15 cellular contexts compared by ENCODE assay signal in genomic region chr10:94496010-94496409, GRCh38. TPM values are rescaled to one million over a fixed set of nuclear protein-coding genes. Genes with fewer than 3 reads are reported as not detected.
DNase-seq lines count a peak whose midpoint lies in the region; ATAC-seq, FAIRE-seq and TF ChIP-seq lines count a peak whose summit lies in the region.
"Had no signal": no experiment of that assay in that cellular context is flagged by ENCODE, and none has a peak within 500 bp of the region (broad histone marks: within the 10 kb centered on the region; RNA-seq: fewer than 3 reads in every experiment).

No MANE protein-coding gene starts in this region.

- H3K14ac ChIP-seq in neuronal stem cell (ENCODE audit: low read length), result no peak overlapping the region

- H2AK5ac ChIP-seq in neuronal stem cell (ENCODE audit: low read depth, low read length), result no peak overlapping the region

- no peak overlapping the region for H4K91ac ChIP-seq in neuronal stem cell (ENCODE audit: low read depth, low read length, poor library complexity)

- no peak overlapping the region for H2BK12ac ChIP-seq in neuronal stem cell (ENCODE audit: low read length)

- dilution Hi-C loops in endothelial cell of umbilical vein (cut with MboI; ENCODE audit: extremely low pct_ligation_motif_present, low sequenced_read_pairs), result no loop called here

- POLR2A ChIA-PET in GM10248 (lab: Yijun Ruan, JAX) (no interaction called here), endothelial cell of umbilical vein (lab: Charles Lee) (no interaction called here)

- H4K20me1 ChIP-seq in endothelial cell of umbilical vein (replicated peaks; ENCODE audit: control insufficient read depth, extremely low read depth, insufficient read depth, low read length), result no peaks in the 10 kb centered on the region

- H3K9me3 ChIP-seq in endothelial cell of umbilical vein (replicated peaks; ENCODE audit: control insufficient read depth, insufficient read depth, low read length), result no peaks in the 10 kb centered on the region
- no peaks in the 10 kb centered on the region for H3K9me3 ChIP-seq in neuronal stem cell (replicated peaks in 1 of 2; ENCODE audit: control insufficient read depth in 2 of 2, insufficient read depth in 1 of 2, low read depth in 1 of 2, low read length in 2 of 2)
- H3K9me3 ChIP-seq: lower lobe of right lung, tibial artery had no signal

- H3K36me3 ChIP-seq in endothelial cell of umbilical vein (ENCODE audit: control insufficient read depth in 2 of 2, extremely low read depth in 1 of 2, insufficient read depth in 2 of 2, low read length in 2 of 2) (no peaks in the 10 kb centered on the region), neuronal stem cell (replicated peaks in 1 of 2; ENCODE audit: control insufficient read depth in 2 of 2, insufficient read depth in 2 of 2, low read length in 2 of 2) (no peaks in the 10 kb centered on the region)

- no peak overlapping the region for H3K27ac Mint-ChIP-seq in progenitor cell of endocrine pancreas
- H3K27ac Mint-ChIP-seq: activated CD4-positive, alpha-beta T cell treated with anti-CD3 and anti-CD28 coated beads for 36 hours had no signal

- H3K4me3 ChIP-seq in endothelial cell of umbilical vein (replicated peaks in 1 of 3; ENCODE audit: insufficient read depth in 1 of 3, low read depth in 1 of 3, low read length in 3 of 3) (no peak overlapping the region), neuronal stem cell (ENCODE audit: low read length in 2 of 2) (no peak overlapping the region)
- H3K4me3 ChIP-seq: lower lobe of right lung, tibial artery had no signal

- H3K9ac ChIP-seq in endothelial cell of umbilical vein (replicated peaks; ENCODE audit: extremely low read depth, insufficient read depth, low read length) (no peak overlapping the region), neuronal stem cell (ENCODE audit: low read depth, low read length, poor library complexity) (no peak overlapping the region)

- H3K27me3 ChIP-seq in endothelial cell of umbilical vein (ENCODE audit: control insufficient read depth in 2 of 2, insufficient read depth in 2 of 2, low read length in 2 of 2) (no peaks in the 10 kb centered on the region), neuronal stem cell (ENCODE audit: control insufficient read depth in 3 of 3, insufficient read depth in 3 of 3, low read depth in 1 of 3, low read length in 3 of 3) (no peaks in the 10 kb centered on the region)
- H3K27me3 ChIP-seq: tibial artery had no signal

- no peaks in the 10 kb centered on the region for H3K9me1 ChIP-seq in endothelial cell of umbilical vein (replicated peaks; ENCODE audit: control insufficient read depth, extremely low read depth, insufficient read depth, low read length)

- no peak overlapping the region for H2BK5ac ChIP-seq in neuronal stem cell (ENCODE audit: low read length)

- H3K4me1 ChIP-seq in endothelial cell of umbilical vein (ENCODE audit: control insufficient read depth, extremely low read depth, insufficient read depth, low read length), result peaks cover 3% of the 10 kb centered on the region
- H3K4me1 ChIP-seq in neuronal stem cell (ENCODE audit: control insufficient read depth in 2 of 2, insufficient read depth in 1 of 2, low read depth in 1 of 2, low read length in 2 of 2), result no peaks in the 10 kb centered on the region
- H3K4me1 ChIP-seq: lower lobe of right lung had no signal

- H3K4me2 ChIP-seq in endothelial cell of umbilical vein (ENCODE audit: insufficient read depth, low read length) (no peak overlapping the region), neuronal stem cell (ENCODE audit: insufficient read depth, low read length, poor library complexity, severe bottlenecking) (no peak overlapping the region)

- ATAC-seq in GM21390 (IDR thresholded peaks at IDR 0.05; ENCODE audit: unreplicated experiment) (peak; percentile 85), HG03064 (IDR thresholded peaks at IDR 0.05; ENCODE audit: low read depth, unreplicated experiment) (peak; percentile 72)
- ATAC-seq: activated CD4-positive, alpha-beta T cell treated with anti-CD3 and anti-CD28 coated beads for 36 hours; HCT116; lower lobe of right lung had no signal

- H2BK15ac ChIP-seq in neuronal stem cell (ENCODE audit: low read length), result no peak overlapping the region

- no peaks in the 10 kb centered on the region for H3K79me2 ChIP-seq in endothelial cell of umbilical vein (ENCODE audit: control insufficient read depth, insufficient read depth, low read length)

- H3K9me3 Mint-ChIP-seq in progenitor cell of endocrine pancreas (ENCODE audit: low read depth), result no peaks in the 10 kb centered on the region

- H3K18ac ChIP-seq in neuronal stem cell (ENCODE audit: low read length), result no peak overlapping the region

- intact Hi-C loops in endothelial cell of umbilical vein (cut with micrococcal nuclease), result no loop called here

- H3K36me3 Mint-ChIP-seq in progenitor cell of endocrine pancreas (ENCODE audit: insufficient read depth), result no peaks in the 10 kb centered on the region

- H3K27ac ChIP-seq in endothelial cell of umbilical vein (ENCODE audit: insufficient read depth, low read depth, low read length) (no peak overlapping the region), neuronal stem cell (replicated peaks; ENCODE audit: low read length) (no peak overlapping the region)
- H3K27ac ChIP-seq: lower lobe of right lung, tibial artery had no signal

- no peak for FAIRE-seq in endothelial cell of umbilical vein (lab: Jason Lieb, UNC)

- no peak overlapping the region for H3K4ac ChIP-seq in neuronal stem cell (ENCODE audit: low read length)

- TF ChIP-seq POLR2A in endothelial cell of umbilical vein (IDR thresholded peaks at IDR 0.05; ENCODE audit: low read depth, low read length), result no peak

- no peak overlapping the region for H4K8ac ChIP-seq in neuronal stem cell (ENCODE audit: low read depth, low read length)

- no peak overlapping the region for H2BK120ac ChIP-seq in neuronal stem cell (ENCODE audit: low read depth, low read length)

- TF ChIP-seq CTCF in GM10248 (IDR thresholded peaks at IDR 0.05; ENCODE audit: control extremely low read depth, extremely low read depth, low read depth, missing control alignments) (no peak), endothelial cell of umbilical vein (IDR thresholded peaks at IDR 0.05; ENCODE audit: extremely low read depth in 1 of 2, insufficient read depth in 1 of 2, low read depth in 1 of 2, low read length in 2 of 2) (no peak), progenitor cell of endocrine pancreas (IDR thresholded peaks at IDR 0.05; ENCODE audit: unreplicated experiment) (no peak)

- BruUV-seq in endothelial cell of umbilical vein (replicated peaks; lab: Mats Ljungman, UMichigan), result no TSS peak

- WGBS in neuronal stem cell (ENCODE audit: extremely low coverage in 2 of 2, insufficient read length in 2 of 2, insufficient replicate concordance in 1 of 2), 2 donors, result no CpG with 5 or more reads among the region's 4 CpGs

- no peaks in the 10 kb centered on the region for H3K27me3 Mint-ChIP-seq in progenitor cell of endocrine pancreas
- H3K27me3 Mint-ChIP-seq: activated CD4-positive, alpha-beta T cell treated with anti-CD3 and anti-CD28 coated beads for 36 hours had no signal

- H3K4me3 Mint-ChIP-seq in progenitor cell of endocrine pancreas (ENCODE audit: low read depth), result no peak overlapping the region
- H3K4me3 Mint-ChIP-seq: activated CD4-positive, alpha-beta T cell treated with anti-CD3 and anti-CD28 coated beads for 36 hours had no signal

- H3K79me1 ChIP-seq in neuronal stem cell (ENCODE audit: low read depth, low read length), result no peaks in the 10 kb centered on the region

- no peak overlapping the region for H3K23ac ChIP-seq in neuronal stem cell (ENCODE audit: low read depth, low read length, poor library complexity)

- H2AFZ ChIP-seq in endothelial cell of umbilical vein (ENCODE audit: low read depth, low read length) (no peak overlapping the region), neuronal stem cell (ENCODE audit: low read length) (no peak overlapping the region)

- no peaks in the 10 kb centered on the region for H3K4me1 Mint-ChIP-seq in progenitor cell of endocrine pancreas (ENCODE audit: low read depth)

- CTCF ChIA-PET in GM10248 (lab: Yijun Ruan, JAX), result interaction anchor here (2.6 kb wide), 1 partner anchor 14 kb away, joined by 7 read pairs; no protein-coding TSS in a partner anchor
- CTCF ChIA-PET in endothelial cell of umbilical vein (lab: Charles Lee), result interaction anchor here (0.7 to 1.4 kb wide), 2 partner anchors 14 to 53 kb away, joined by 3 to 10 read pairs; no protein-coding TSS in a partner anchor

- peak; percentile 32 for DNase-seq in GM10248 (ENCODE audit: extremely low spot score)
- DNase-seq in endothelial cell of umbilical vein (ENCODE audit: low read depth, low spot score), result peak; percentile 10
- DNase-seq in nucleus accumbens (lab: John Stamatoyannopoulos, UW), result no peak
- DNase-seq in neuronal stem cell (ENCODE audit: low spot score), result no peak
- DNase-seq in progenitor cell of endocrine pancreas (ENCODE audit: low spot score, unreplicated experiment), result no peak
- DNase-seq in AG20443 (ENCODE audit: low spot score), result no peak
- DNase-seq: activated CD4-positive, alpha-beta T cell treated with anti-CD3 and anti-CD28 coated beads for 36 hours; activated effector memory CD4-positive, alpha-beta T cell treated with anti-CD3 and anti-CD28 coated beads, Interleukin-2, amount 50 U/mL, for 16 hours; Kasumi-1; lower lobe of right lung; SHP77 treated with DMSO at 0.1 percent for 48 hours; tibial artery had no signal

TF ChIP-seq in endothelial cell of umbilical vein, 7 proteins besides CTCF, POLR2A, EP300 and RAD21 (continues in another document):
- TF ChIP-seq JUN (IDR thresholded peaks at IDR 0.05; ENCODE audit: borderline replicate concordance, insufficient read depth, insufficient read length, low read depth) (no peak), GATA2 (IDR thresholded peaks at IDR 0.05; ENCODE audit: insufficient read depth, insufficient read length, low read depth, low read length) (no peak), MYC (IDR thresholded peaks at IDR 0.05; ENCODE audit: low read depth, low read length) (no peak), FOS (IDR thresholded peaks at IDR 0.05; ENCODE audit: borderline replicate concordance, insufficient read depth, low read length) (no peak), EZH2 (IDR thresholded peaks at IDR 0.05; ENCODE audit: borderline replicate concordance, low read depth, low read length, severe bottlenecking) (no peak), POLR2AphosphoS5 (IDR thresholded peaks at IDR 0.05; ENCODE audit: insufficient read depth, low read depth, low read length) (no peak)

RNA-seq across cellular contexts. Expression of gene HELLS, which starts 49.6 kb away (rescaled TPM):
- total RNA-seq in endothelial cell of umbilical vein (72.6 and 85.5 TPM in 2 replicates), progenitor cell of endocrine pancreas (118 and 132 TPM in 2 replicates)
- polyA plus RNA-seq in endothelial cell of umbilical vein, result 17.4 and 24.7 TPM in 2 replicates
- 23.3 and 26.3 TPM in 2 replicates for polyA plus RNA-seq in endothelial cell of umbilical vein (2011; cell fraction: cytosol; rRNA removed)
- polyA plus RNA-seq in endothelial cell of umbilical vein (2011; cell fraction: nucleus; rRNA removed), result 58.7 and 101 TPM in 2 replicates
- polyA plus RNA-seq in endothelial cell of umbilical vein (2012), result 13.0 and 22.5 TPM in 2 replicates
- 36.3 and 37.4 TPM in 2 replicates for polyA minus RNA-seq in endothelial cell of umbilical vein
- 61.9 TPM for polyA minus RNA-seq in endothelial cell of umbilical vein (2011; cell fraction: cytosol; rRNA and poly(A)+ RNA removed)
- 64.0 and 94.4 TPM in 2 replicates for polyA minus RNA-seq in endothelial cell of umbilical vein (2011; cell fraction: nucleus; rRNA and poly(A)+ RNA removed)
- polyA plus RNA-seq in neuronal stem cell (2013, experiment 1 of 2), result 65.5 TPM
- 72.6 TPM for polyA plus RNA-seq in neuronal stem cell (2013, experiment 2 of 2)

Comparison
In these comparisons a context has a peak if more than half of its experiments do, and no peak if none do; other contexts are left out.
1. DNase-seq: peak in GM10248 (single experiment) and endothelial cell of umbilical vein (single experiment); none in nucleus accumbens (0 of 56), neuronal stem cell (single experiment), progenitor cell of endocrine pancreas (single experiment) and AG20443 (single experiment).